15 cellular contexts compared by ENCODE assay signal in the genomic region with DNA sequence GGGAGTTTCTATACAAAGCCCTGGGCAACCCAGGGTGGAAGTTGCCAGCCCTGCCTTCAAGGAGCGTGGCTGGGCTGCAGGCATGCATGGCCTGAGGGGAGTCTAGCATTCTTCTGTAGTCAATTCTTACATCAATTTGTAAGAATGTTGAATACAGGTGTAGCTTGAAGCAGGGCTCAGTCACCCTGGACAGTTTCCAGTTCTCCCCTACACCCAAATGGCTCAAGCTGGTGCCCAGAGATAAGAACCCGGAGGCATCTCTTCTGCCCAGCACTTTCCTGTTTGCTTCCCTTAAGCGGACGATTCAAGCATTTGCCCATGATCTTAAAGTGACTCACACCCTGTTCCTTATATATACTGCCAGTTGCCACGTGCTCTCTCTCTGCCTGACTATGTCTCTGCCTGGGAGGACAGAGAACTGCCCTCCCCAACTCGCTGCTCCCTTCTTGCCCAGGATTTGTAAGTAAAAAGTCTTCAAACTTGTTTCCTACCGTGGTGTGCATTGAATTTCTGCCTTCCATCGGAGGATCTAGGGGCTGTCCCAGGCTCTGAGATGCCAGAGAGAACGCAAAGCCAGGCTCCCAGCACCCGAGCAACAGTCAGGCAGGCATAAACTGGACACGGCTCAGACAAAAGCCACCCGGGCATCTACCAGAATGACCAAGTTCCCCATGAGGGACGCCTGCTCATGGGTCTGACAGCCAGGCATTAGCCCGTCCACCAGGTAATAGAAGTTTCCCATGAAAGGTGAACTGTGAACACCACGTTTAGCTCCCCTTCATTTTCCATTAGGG. TPM values are rescaled to one million over a fixed set of nuclear protein-coding genes. Genes with fewer than 3 reads are reported as not detected.
A peak's percentile ranks its signal among the peaks of the same experiment; 100 is the strongest.
DNase-seq lines count a peak whose midpoint lies in the region; ATAC-seq and TF ChIP-seq lines count a peak whose summit lies in the region.
"Had no signal": no experiment of that assay in that cellular context is flagged by ENCODE, and none has a peak within 500 bp of the region (broad histone marks: within the 10 kb centered on the region; RNA-seq: fewer than 3 reads in every experiment).

No MANE protein-coding gene starts in this region.

- TF ChIP-seq CTCF in RWPE2 (IDR thresholded peaks at IDR 0.05; ENCODE audit: poor library complexity, severe bottlenecking), result no peak

- intact Hi-C loops in sciatic nerve (cut with DNase I), result no loop called here

- ATAC-seq in RWPE2 (ENCODE audit: low read depth), result peak; percentile 95
- no peak for ATAC-seq in sciatic nerve
- ATAC-seq: stimulated activated effector memory CD8-positive, alpha-beta T cell treated with anti-CD3 and anti-CD28 coated beads, Interleukin-12 subunit alpha, Interleukin-12 subunit beta, amount 100 ng/mL, for 72 hours had no signal

- H3K27me3 ChIP-seq in RWPE2 (ENCODE audit: insufficient read depth, poor library complexity, severe bottlenecking), result no peaks in the 10 kb centered on the region

- no peaks in the 10 kb centered on the region for H3K36me3 ChIP-seq in RWPE2 (ENCODE audit: low read depth)
- H3K36me3 ChIP-seq: WERI-Rb-1 had no signal

- H3K27ac ChIP-seq in RWPE2 (ENCODE audit: poor library complexity, severe bottlenecking) (peak overlapping the region; percentile 52), epithelial cell of prostate (no peak overlapping the region)
- H3K27ac ChIP-seq: WERI-Rb-1 had no signal

- no peaks in the 10 kb centered on the region for H3K9me3 ChIP-seq in RWPE2 (ENCODE audit: severe bottlenecking)

- DNase-seq in HUDEP-2 (lab: John Stamatoyannopoulos, UW; ENCODE audit: unreplicated experiment in 76 of 76), result peak in 75 of 76 experiments; percentile 30 to 97 (median 84)
- DNase-seq in RWPE2 (ENCODE audit: low spot score), result no peak
- DNase-seq in epithelial cell of prostate (ENCODE audit: low read depth, low spot score), result peak; percentile 56
- DNase-seq in sciatic nerve (ENCODE audit: low spot score), result peak; percentile 35
- DNase-seq in NCI-H774 (lab: John Stamatoyannopoulos, UW), result no peak
- no peak for DNase-seq in retina
- DNase-seq in activated CD4-positive, CD25-positive, alpha-beta regulatory T cell (lab: John Stamatoyannopoulos, UW), result no peak
- DNase-seq in activated naive CD4-positive, alpha-beta T cell treated with anti-CD3 and anti-CD28 coated beads, Interleukin-2, amount 50 U/mL, for 16 hours, result no peak
- DNase-seq: activated gamma-delta T cell, DMS 273 treated with DMSO at 0.1 percent for 48 hours, GOT3, NCI-H1105, WERI-Rb-1 had no signal

- peaks cover 7% of the 10 kb centered on the region for H3K4me1 ChIP-seq in RWPE2 (ENCODE audit: insufficient read depth, poor library complexity, severe bottlenecking)

- H3K4me3 ChIP-seq in RWPE2 (ENCODE audit: severe bottlenecking), result no peak overlapping the region

RNA-seq across cellular contexts. Expression of a gene that starts 50.9 kb away (rescaled TPM):
- 1.4 TPM for total RNA-seq in sciatic nerve
- total RNA-seq: activated CD8-positive, alpha-beta memory T cell treated with anti-CD3 and anti-CD28 coated beads for 36 hours had no signal

Comparison
In these comparisons a context has a peak if more than half of its experiments do, and no peak if none do; other contexts are left out.
1. DNase-seq: peak in HUDEP-2 (75 of 76), epithelial cell of prostate (single experiment) and sciatic nerve (single experiment); none in RWPE2 (single experiment), NCI-H774 (single experiment), retina (single experiment), activated CD4-positive, CD25-positive, alpha-beta regulatory T cell (0 of 4) and activated naive CD4-positive, alpha-beta T cell treated with anti-CD3 and anti-CD28 coated beads, Interleukin-2, amount 50 U/mL, for 16 hours (single experiment).